Comparison of ENCODE assay signal across 1 cellular context in the genomic region with DNA sequence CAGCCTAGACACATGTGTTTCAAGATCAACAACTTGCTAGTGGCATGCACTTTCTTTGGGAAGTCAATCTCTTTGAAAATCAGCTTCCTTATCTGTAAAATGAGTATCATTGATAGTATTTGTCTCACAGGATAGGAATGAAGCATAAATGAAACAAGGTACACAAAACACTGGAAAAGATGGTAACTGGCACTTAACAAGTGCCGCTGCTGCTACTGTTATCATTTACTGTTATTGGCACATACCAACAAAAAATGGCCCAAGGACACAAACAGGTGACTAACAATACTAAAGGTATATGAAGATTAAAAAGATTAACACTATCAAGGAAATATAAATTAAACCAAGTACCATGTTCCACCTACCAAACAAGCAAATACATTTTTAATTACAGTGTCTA.
TF ChIP-seq lines count a peak whose summit lies in the region.

No MANE protein-coding gene starts in this region.

TF ChIP-seq in HepG2, 621 proteins besides CTCF, POLR2A, EP300 and RAD21:
- TF ChIP-seq GATAD2A (CRISPR knock-in tag; IDR thresholded peaks at IDR 0.05) (0 out of 2 replicates have a peak, but pooled peaks have one; percentile 6), ZNF557 (CRISPR knock-in tag; IDR thresholded peaks at IDR 0.05) (no peak), GABPA (IDR thresholded peaks at IDR 0.05; ENCODE audit: low read depth, low read length) (no peak), GABPA (CRISPR knock-in tag; IDR thresholded peaks at IDR 0.05; ENCODE audit: low read depth) (0 out of 2 replicates have a peak, but pooled peaks have one; percentile 20)
